1 cellular context compared by ENCODE assay signal in genomic region chr20:3749689-3750639, GRCh38.
TF ChIP-seq lines count a peak whose summit lies in the region.

No MANE protein-coding gene starts in this region.

TF ChIP-seq in K562, 482 proteins besides CTCF, POLR2A, EP300 and RAD21:
- TF ChIP-seq MYC (IDR thresholded peaks at IDR 0.05; ENCODE audit: low read depth, low read length) (no peak), MYC (CRISPR knock-in tag; IDR thresholded peaks at IDR 0.05; ENCODE audit: borderline replicate concordance, low read depth) (no peak), RBM25 (IDR thresholded peaks at IDR 0.05; ENCODE audit: low read depth, low read length, severe bottlenecking) (no peak), CHD4 (IDR thresholded peaks at IDR 0.05; ENCODE audit: insufficient read depth, insufficient replicate concordance, low read depth, low read length, poor library complexity, severe bottlenecking) (no peak), HNRNPL (IDR thresholded peaks at IDR 0.05; ENCODE audit: low read depth, low read length) (peak; percentile 45; the same call in 1 of the 2 replicates), ZNF445 (CRISPR knock-in tag; IDR thresholded peaks at IDR 0.05; ENCODE audit: low read depth) (no peak), ZNF124 (CRISPR knock-in tag; IDR thresholded peaks at IDR 0.05) (no peak), DACH1 (IDR thresholded peaks at IDR 0.05; ENCODE audit: partially characterized antibody) (no peak), RFX1 (IDR thresholded peaks at IDR 0.05) (no peak), POLR2G (IDR thresholded peaks at IDR 0.05; ENCODE audit: low read depth, low read length) (peak; percentile 51; the same call in 1 of the 2 replicates), SMARCA5 (IDR thresholded peaks at IDR 0.05) (no peak), MITF (IDR thresholded peaks at IDR 0.05) (no peak)
- TF ChIP-seq, protein P1, sequence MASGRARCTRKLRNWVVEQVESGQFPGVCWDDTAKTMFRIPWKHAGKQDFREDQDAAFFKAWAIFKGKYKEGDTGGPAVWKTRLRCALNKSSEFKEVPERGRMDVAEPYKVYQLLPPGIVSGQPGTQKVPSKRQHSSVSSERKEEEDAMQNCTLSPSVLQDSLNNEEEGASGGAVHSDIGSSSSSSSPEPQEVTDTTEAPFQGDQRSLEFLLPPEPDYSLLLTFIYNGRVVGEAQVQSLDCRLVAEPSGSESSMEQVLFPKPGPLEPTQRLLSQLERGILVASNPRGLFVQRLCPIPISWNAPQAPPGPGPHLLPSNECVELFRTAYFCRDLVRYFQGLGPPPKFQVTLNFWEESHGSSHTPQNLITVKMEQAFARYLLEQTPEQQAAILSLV (tag; IDR thresholded peaks at IDR 0.05), result no peak
- TF ChIP-seq, protein P2, sequence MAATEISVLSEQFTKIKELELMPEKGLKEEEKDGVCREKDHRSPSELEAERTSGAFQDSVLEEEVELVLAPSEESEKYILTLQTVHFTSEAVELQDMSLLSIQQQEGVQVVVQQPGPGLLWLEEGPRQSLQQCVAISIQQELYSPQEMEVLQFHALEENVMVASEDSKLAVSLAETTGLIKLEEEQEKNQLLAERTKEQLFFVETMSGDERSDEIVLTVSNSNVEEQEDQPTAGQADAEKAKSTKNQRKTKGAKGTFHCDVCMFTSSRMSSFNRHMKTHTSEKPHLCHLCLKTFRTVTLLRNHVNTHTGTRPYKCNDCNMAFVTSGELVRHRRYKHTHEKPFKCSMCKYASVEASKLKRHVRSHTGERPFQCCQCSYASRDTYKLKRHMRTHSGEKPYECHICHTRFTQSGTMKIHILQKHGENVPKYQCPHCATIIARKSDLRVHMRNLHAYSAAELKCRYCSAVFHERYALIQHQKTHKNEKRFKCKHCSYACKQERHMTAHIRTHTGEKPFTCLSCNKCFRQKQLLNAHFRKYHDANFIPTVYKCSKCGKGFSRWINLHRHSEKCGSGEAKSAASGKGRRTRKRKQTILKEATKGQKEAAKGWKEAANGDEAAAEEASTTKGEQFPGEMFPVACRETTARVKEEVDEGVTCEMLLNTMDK (IDR thresholded peaks at IDR 0.05; ENCODE audit: borderline replicate concordance, insufficient read depth, low read depth, low read length, poor library complexity, severe bottlenecking), result peak; percentile 40
- TF ChIP-seq, protein P3, sequence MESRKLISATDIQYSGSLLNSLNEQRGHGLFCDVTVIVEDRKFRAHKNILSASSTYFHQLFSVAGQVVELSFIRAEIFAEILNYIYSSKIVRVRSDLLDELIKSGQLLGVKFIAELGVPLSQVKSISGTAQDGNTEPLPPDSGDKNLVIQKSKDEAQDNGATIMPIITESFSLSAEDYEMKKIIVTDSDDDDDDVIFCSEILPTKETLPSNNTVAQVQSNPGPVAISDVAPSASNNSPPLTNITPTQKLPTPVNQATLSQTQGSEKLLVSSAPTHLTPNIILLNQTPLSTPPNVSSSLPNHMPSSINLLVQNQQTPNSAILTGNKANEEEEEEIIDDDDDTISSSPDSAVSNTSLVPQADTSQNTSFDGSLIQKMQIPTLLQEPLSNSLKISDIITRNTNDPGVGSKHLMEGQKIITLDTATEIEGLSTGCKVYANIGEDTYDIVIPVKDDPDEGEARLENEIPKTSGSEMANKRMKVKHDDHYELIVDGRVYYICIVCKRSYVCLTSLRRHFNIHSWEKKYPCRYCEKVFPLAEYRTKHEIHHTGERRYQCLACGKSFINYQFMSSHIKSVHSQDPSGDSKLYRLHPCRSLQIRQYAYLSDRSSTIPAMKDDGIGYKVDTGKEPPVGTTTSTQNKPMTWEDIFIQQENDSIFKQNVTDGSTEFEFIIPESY (CRISPR knock-in tag; IDR thresholded peaks at IDR 0.05), result peak; percentile 98
